In the genomic region with DNA sequence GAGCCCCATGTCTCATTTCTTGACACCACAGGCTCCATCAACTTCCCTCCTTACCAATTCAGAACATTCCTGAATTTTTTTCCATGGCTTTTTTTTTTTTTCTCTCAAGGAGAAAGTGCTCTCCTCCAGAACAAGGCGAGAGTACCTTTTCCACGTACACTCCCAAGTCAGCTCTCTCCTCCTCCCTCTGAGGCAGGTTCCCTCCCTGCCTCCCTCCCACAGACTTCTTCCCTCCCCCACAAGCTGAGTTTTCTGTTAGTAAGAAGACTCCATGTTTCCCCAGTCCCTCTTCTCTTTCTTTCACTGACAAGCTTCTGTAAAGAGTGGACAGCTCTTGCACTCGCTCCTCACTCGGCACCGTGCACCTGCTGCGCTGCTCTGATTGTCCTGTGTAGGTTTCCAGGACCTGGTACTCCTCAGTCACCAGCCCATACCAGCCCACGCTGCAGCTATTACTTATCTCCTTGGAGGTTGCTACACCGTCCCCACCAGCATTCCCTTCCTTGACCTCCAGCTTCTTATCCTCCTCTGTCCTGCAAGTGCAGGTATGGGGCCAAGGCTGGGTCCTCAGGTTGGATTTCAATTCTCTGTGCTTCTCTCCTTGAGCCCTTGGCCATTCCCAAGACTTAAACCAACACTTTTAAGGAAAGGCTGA, we compare ENCODE assay signal across 14 cellular contexts. TPM values are rescaled to one million over a fixed set of nuclear protein-coding genes. Genes with fewer than 3 reads are reported as not detected.
DNase-seq lines count a peak whose midpoint lies in the region; ATAC-seq, FAIRE-seq and TF ChIP-seq lines count a peak whose summit lies in the region.
"Had no signal": no experiment of that assay in that cellular context is flagged by ENCODE, and none has a peak within 500 bp of the region (broad histone marks: within the 10 kb centered on the region; RNA-seq: fewer than 3 reads in every experiment).

No MANE protein-coding gene starts in this region.

- H3K4me1 Mint-ChIP-seq in activated naive CD4-positive, alpha-beta T cell treated with anti-CD3 and anti-CD28 coated beads for 36 hours (ENCODE audit: low read depth), result peaks cover 78% of the 10 kb centered on the region

- H3K9ac ChIP-seq in H1 (replicated peaks in 1 of 4; ENCODE audit: extremely low read depth in 1 of 4, low read depth in 3 of 4, low read length in 3 of 4), result no peak overlapping the region
- H3K9ac ChIP-seq: KMS-11 had no signal

- H3K4me3 ChIP-seq in H1 (ENCODE audit: extremely low read depth in 1 of 4, insufficient read depth in 2 of 4, low read depth in 3 of 4, low read length in 4 of 4), result no peak overlapping the region
- H3K4me3 ChIP-seq in thoracic aorta, result peak overlapping the region; percentile 91
- H3K4me3 ChIP-seq in osteoblast (ENCODE audit: insufficient read depth, low read length), result no peak overlapping the region
- H3K4me3 ChIP-seq in ovary, result no peak overlapping the region

- TF ChIP-seq EP300 in H1 (IDR thresholded peaks at IDR 0.05; ENCODE audit: borderline replicate concordance in 1 of 2, low read depth in 2 of 2, low read length in 2 of 2) (no peak), ovary (IDR thresholded peaks at IDR 0.05) (no peak)

- peak overlapping the region; percentile 32; the same call in 1 of the 2 replicates for H3K27ac ChIP-seq in VCaP
- H3K27ac ChIP-seq in H1 (ENCODE audit: low read depth, low read length), result no peak overlapping the region
- H3K27ac ChIP-seq in thoracic aorta, result no peak overlapping the region
- no peak overlapping the region for H3K27ac ChIP-seq in osteoblast (ENCODE audit: low read depth, low read length)
- no peak overlapping the region for H3K27ac ChIP-seq in ovary
- H3K27ac ChIP-seq: KMS-11 had no signal

- 0 out of 2 replicates have a peak overlapping the region, but pooled peaks have one; percentile 24 for H3K18ac ChIP-seq in H1 (ENCODE audit: extremely low read depth, low read length)

- POLR2A ChIA-PET in H1 (lab: Charles Lee; ENCODE audit: partially characterized antibody), result interaction anchor here (0.8 to 1.6 kb wide), 6 partner anchors 8 to 345 kb away, joined by 3 to 5 read pairs (median 4); a partner anchor contains a TSS

- H3K79me1 ChIP-seq in H1 (ENCODE audit: low read depth, low read length), result peaks cover 20% of the 10 kb centered on the region

- H3K23ac ChIP-seq in H1 (ENCODE audit: insufficient read length), result no peak overlapping the region

- H2BK12ac ChIP-seq in H1 (ENCODE audit: low read depth, low read length), result no peak overlapping the region

- no peak overlapping the region for H3K14ac ChIP-seq in H1 (ENCODE audit: insufficient read length)

- H3K9me3 ChIP-seq in H1 (ENCODE audit: insufficient read depth in 2 of 2, low read depth in 1 of 2, low read length in 1 of 2) (no peaks in the 10 kb centered on the region), thoracic aorta (no peaks in the 10 kb centered on the region), osteoblast (ENCODE audit: low read depth, low read length) (no peaks in the 10 kb centered on the region), ovary (no peaks in the 10 kb centered on the region)

- H3K4ac ChIP-seq in H1 (replicated peaks; ENCODE audit: insufficient read length, low read depth, low read length), result no peak overlapping the region

- peaks cover 0 to 69% of the 10 kb centered on the region in 2 experiments; a peak in 2 of 4 replicates for H3K79me2 ChIP-seq in H1 (ENCODE audit: control insufficient read depth in 1 of 2, insufficient read depth in 2 of 2, low read length in 2 of 2)
- peaks cover 74% of the 10 kb centered on the region for H3K79me2 ChIP-seq in osteoblast (ENCODE audit: insufficient read depth, low read length)

- H3K4me1 ChIP-seq in H1 (replicated peaks in 1 of 4; ENCODE audit: control insufficient read depth in 3 of 4, insufficient read depth in 4 of 4, low read length in 3 of 4) (peaks cover 11 to 28% (median 26%) of the 10 kb centered on the region in 4 experiments), thoracic aorta (ENCODE audit: control insufficient read depth in 1 of 2, low read depth in 2 of 2) (peaks cover 48 to 80% of the 10 kb centered on the region in 2 donors), osteoblast (ENCODE audit: insufficient read depth, low read length) (peaks cover 15% of the 10 kb centered on the region), ovary (ENCODE audit: insufficient read depth) (peaks cover 13% of the 10 kb centered on the region)

- H3K4me2 ChIP-seq in H1 (ENCODE audit: insufficient read depth in 1 of 2, low read depth in 2 of 2, low read length in 2 of 2) (no peak overlapping the region), osteoblast (ENCODE audit: insufficient read depth, low read length) (no peak overlapping the region)
- H3K4me2 ChIP-seq: KMS-11 had no signal

- intact Hi-C loops in activated naive CD4-positive, alpha-beta T cell treated with anti-CD3 and anti-CD28 coated beads for 36 hours (cut with micrococcal nuclease), result no loop called here
- intact Hi-C loops in ovary (cut with DNase I), result no loop called here

- no peak overlapping the region for H4K91ac ChIP-seq in H1 (replicated peaks; ENCODE audit: insufficient read length, low read length)

- peak overlapping the region; percentile 7 for H3K27ac Mint-ChIP-seq in activated naive CD4-positive, alpha-beta T cell treated with anti-CD3 and anti-CD28 coated beads for 36 hours

- no peak overlapping the region for H2AFZ ChIP-seq in H1 (ENCODE audit: low read length)
- no peak overlapping the region for H2AFZ ChIP-seq in osteoblast (ENCODE audit: low read length)

- H2BK20ac ChIP-seq in H1 (ENCODE audit: low read length), result no peak overlapping the region

- H3K4me3 Mint-ChIP-seq in activated naive CD4-positive, alpha-beta T cell treated with anti-CD3 and anti-CD28 coated beads for 36 hours, result peak overlapping the region; percentile 86

- 97% methylated on average over 6 of the region's 8 CpGs; no CpG with 5 or more reads in 1 of the 2 experiments for WGBS in H1 (ENCODE audit: extremely low coverage in 1 of 2, insufficient coverage in 1 of 2, insufficient read length in 1 of 2, insufficient replicate concordance in 2 of 2, low coverage in 1 of 2, low lambda C conversion rate in 2 of 2, missing lambda C conversion rate in 1 of 2), 2 experiments
- 88 to 92% (median 90%) methylated on average over 8 of the region's 8 CpGs for whole genome bisulfite sequencing in ovary, 3 donors

- H2BK120ac ChIP-seq in H1 (replicated peaks; ENCODE audit: low read depth, low read length), result no peak overlapping the region

- no peak overlapping the region for H2AK5ac ChIP-seq in H1 (ENCODE audit: low read depth, low read length)

- H3K27me3 Mint-ChIP-seq in activated naive CD4-positive, alpha-beta T cell treated with anti-CD3 and anti-CD28 coated beads for 36 hours (ENCODE audit: low read depth), result no peaks in the 10 kb centered on the region

- FAIRE-seq in H1 (lab: Jason Lieb, UNC), result no peak

- H4K8ac ChIP-seq in H1 (ENCODE audit: extremely low read depth, insufficient read depth, low read length), result no peak overlapping the region

- TF ChIP-seq RAD21 in H1 (IDR thresholded peaks at IDR 0.05 in 1 of 2, conservative IDR thresholded peaks at IDR 0.05 in 1 of 2; ENCODE audit: low read depth in 2 of 2, low read length in 2 of 2), result no peak

- H3K27me3 ChIP-seq in H1 (replicated peaks in 1 of 4; ENCODE audit: control insufficient read depth in 3 of 4, extremely low read depth in 1 of 4, insufficient read depth in 3 of 4, low read length in 3 of 4), result peaks cover 0 to 7% (median 4%) of the 10 kb centered on the region in 4 experiments; a peak in 5 of 7 replicates
- H3K27me3 ChIP-seq in thoracic aorta (replicated peaks; ENCODE audit: insufficient read depth), result no peaks in the 10 kb centered on the region
- no peaks in the 10 kb centered on the region for H3K27me3 ChIP-seq in osteoblast (ENCODE audit: insufficient read depth, low read length)
- no peaks in the 10 kb centered on the region for H3K27me3 ChIP-seq in ovary

- ATAC-seq in thoracic aorta (ENCODE audit: insufficient number of reproducible peaks, low FRiP score, low read depth) (no peak), GM19455 (IDR thresholded peaks at IDR 0.05; ENCODE audit: unreplicated experiment) (no peak)

- H3K56ac ChIP-seq in H1 (replicated peaks; ENCODE audit: insufficient read length, low read depth, low read length), result no peak overlapping the region

- H4K5ac ChIP-seq in H1 (ENCODE audit: insufficient read length, low read depth, low read length), result no peak overlapping the region

- no peak for TF ChIP-seq CTCF in VCaP (conservative IDR thresholded peaks at IDR 0.05)
- TF ChIP-seq CTCF in H1 (IDR thresholded peaks at IDR 0.05; ENCODE audit: control extremely low read depth in 1 of 3, insufficient read depth in 1 of 3, low read depth in 1 of 3, low read length in 3 of 3), result no peak
- no peak for TF ChIP-seq CTCF in thoracic aorta (IDR thresholded peaks at IDR 0.05)
- TF ChIP-seq CTCF in osteoblast (IDR thresholded peaks at IDR 0.05; ENCODE audit: extremely low read depth, low read depth, low read length), result no peak
- TF ChIP-seq CTCF in ovary (IDR thresholded peaks at IDR 0.05), result no peak

- H3K36me3 ChIP-seq in H1 (ENCODE audit: control insufficient read depth in 2 of 4, insufficient read depth in 4 of 4, low read length in 3 of 4) (no peaks in the 10 kb centered on the region), thoracic aorta (no peaks in the 10 kb centered on the region), osteoblast (ENCODE audit: insufficient read depth, low read length) (no peaks in the 10 kb centered on the region), ovary (no peaks in the 10 kb centered on the region)

- H3K23me2 ChIP-seq in H1 (ENCODE audit: low read depth, low read length), result peaks cover 5% of the 10 kb centered on the region

- H2BK5ac ChIP-seq in H1 (ENCODE audit: low read depth, low read length), result no peak overlapping the region

- peaks cover 0 to 4% of the 10 kb centered on the region in 2 experiments for H4K20me1 ChIP-seq in H1 (replicated peaks in 1 of 2; ENCODE audit: control insufficient read depth in 1 of 2, insufficient read depth in 2 of 2, low read length in 2 of 2)
- peaks cover 54% of the 10 kb centered on the region for H4K20me1 ChIP-seq in osteoblast (ENCODE audit: insufficient read depth, low read length)

- no peaks in the 10 kb centered on the region for H3K36me3 Mint-ChIP-seq in activated naive CD4-positive, alpha-beta T cell treated with anti-CD3 and anti-CD28 coated beads for 36 hours (ENCODE audit: low read depth)

- H3K9me3 Mint-ChIP-seq in activated naive CD4-positive, alpha-beta T cell treated with anti-CD3 and anti-CD28 coated beads for 36 hours, result no peaks in the 10 kb centered on the region

- DNase-seq in activated naive CD4-positive, alpha-beta T cell treated with anti-CD3 and anti-CD28 coated beads for 36 hours, result no peak
- DNase-seq in activated naive CD4-positive, alpha-beta T cell treated with Interleukin-2 at 50 U/mL for 16 hours, result no peak
- DNase-seq in H1 (ENCODE audit: low read depth in 1 of 2, low spot score in 2 of 2) (peak in 1 of 2 experiments; percentile 42), thoracic aorta (ENCODE audit: low spot score) (no peak), osteoblast (ENCODE audit: insufficient read length, low spot score, missing footprints) (no peak), ovary (no peak)
- DNase-seq: foreskin melanocyte; H7; NCI-H187; SHP77; stimulated activated CD4-positive, alpha-beta T cell treated with anti-CD3 and anti-CD28 coated beads, Interleukin-12 subunit alpha, Interleukin-12 subunit beta, amount 100 ng/mL, for 4 hours had no signal

- H2BK15ac ChIP-seq in H1 (ENCODE audit: low read length), result 0 out of 2 replicates have a peak overlapping the region, but pooled peaks have one; percentile 37

- CTCF ChIA-PET in activated naive CD4-positive, alpha-beta T cell treated with anti-CD3 and anti-CD28 coated beads for 36 hours (lab: Charles Lee), result interaction anchor here (0.5 to 1.1 kb wide), 4 partner anchors 17 to 185 kb away, joined by 3 to 4 read pairs (median 4); no protein-coding TSS in a partner anchor
- CTCF ChIA-PET in H1 (lab: Charles Lee; ENCODE audit: partially characterized antibody), result interaction anchor here (0.6 to 4.2 kb wide), 6 partner anchors 9 to 190 kb away, joined by 3 to 30 read pairs (median 3); no protein-coding TSS in a partner anchor

- TF ChIP-seq POLR2A in H1 (IDR thresholded peaks at IDR 0.05; ENCODE audit: control extremely low read depth in 1 of 2, low read depth in 2 of 2, low read length in 2 of 2) (no peak), ovary (IDR thresholded peaks at IDR 0.05) (no peak)

RNA-seq across cellular contexts. Expression of a gene that starts 3.8 kb away (rescaled TPM):
- 10 to 100 TPM; 16.1 to 18.8 TPM for total RNA-seq in activated naive CD4-positive, alpha-beta T cell treated with anti-CD3 and anti-CD28 coated beads for 36 hours
- 17.1 and 17.9 TPM in 2 replicates for total RNA-seq in H1 (2021; fragmentation: NEBNext Ultra II Directional; extraction: Animal tissue kit (Norgen Biotek cat#: 25700))
- 11.7 and 13.0 TPM in 2 replicates for polyA plus RNA-seq in H1 (2011; rRNA removed)
- 19.8 TPM for polyA plus RNA-seq in H1 (2011; cell fraction: cytosol; rRNA removed)
- polyA plus RNA-seq in H1 (2011; cell fraction: nucleus; rRNA removed), result 32.7 TPM
- 12.9 to 18.7 TPM (median 16.8 TPM) in 4 replicates for polyA plus RNA-seq in H1 (2012, experiment 1 of 2)
- 0.73 TPM for polyA plus RNA-seq in H1 (2012, experiment 2 of 2)
- 8.2 TPM for polyA plus RNA-seq in H1 (2013, experiment 1 of 2)
- 8.3 TPM for polyA plus RNA-seq in H1 (2013, experiment 2 of 2)
- 17.2 and 19.7 TPM in 2 replicates for polyA minus RNA-seq in H1 (2011; rRNA and poly(A)+ RNA removed)
- 9.0 TPM for polyA minus RNA-seq in H1 (2011; cell fraction: cytosol; rRNA and poly(A)+ RNA removed)
- polyA minus RNA-seq in H1 (2011; cell fraction: nucleus; rRNA and poly(A)+ RNA removed), result 26.8 TPM
- 10 to 100 TPM; 55.8 to 62.7 TPM for total RNA-seq in thoracic aorta
- total RNA-seq in osteoblast, result 15.9 and 17.4 TPM in 2 replicates
- 10 to 100 TPM in 6 of 7 donors, 1 to 10 TPM in 1; 6.8 to 17.7 (median 13.6) TPM for total RNA-seq in ovary
- 10 to 100 TPM in 1 of 2 donors, 1 to 10 TPM in 1; 6.1 to 23.2 TPM for polyA plus RNA-seq in ovary
